In the genomic region with DNA sequence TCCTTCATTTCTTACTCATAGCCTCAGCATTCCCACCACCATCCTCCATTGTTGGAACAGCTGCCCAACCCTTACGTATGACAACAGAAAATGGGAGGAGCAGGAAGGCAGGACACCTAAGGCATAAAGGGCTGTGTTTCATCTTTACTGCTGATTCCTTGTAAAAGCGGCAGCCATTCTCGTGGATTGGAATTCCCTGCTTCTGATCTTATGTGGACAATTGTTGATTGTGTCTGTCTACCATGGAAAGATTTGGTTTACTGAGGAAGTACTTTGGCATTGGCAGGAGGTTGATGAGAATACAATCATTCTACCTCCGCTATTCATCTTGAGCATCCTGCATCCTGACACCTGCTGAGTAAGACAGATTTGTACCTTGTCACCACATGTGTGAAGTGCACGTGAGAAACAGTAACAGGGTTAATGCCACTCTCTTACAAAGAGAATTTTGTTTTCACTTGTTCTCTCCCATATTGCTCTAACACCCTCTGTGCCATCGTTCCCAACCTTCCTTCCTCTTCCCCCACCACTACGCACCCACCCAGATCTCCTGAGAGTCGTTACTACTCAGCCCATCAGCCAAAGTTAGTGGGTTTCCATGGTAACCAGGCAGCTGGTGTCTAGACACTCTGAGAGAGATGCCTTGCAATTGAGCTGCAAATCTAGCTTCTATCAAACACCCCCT, we compare ENCODE assay signal across 1 cellular context.
TF ChIP-seq lines count a peak whose summit lies in the region.

No MANE protein-coding gene starts in this region.

TF ChIP-seq in HCT116, 20 proteins besides CTCF, POLR2A, EP300 and RAD21:
- TF ChIP-seq SRF (IDR thresholded peaks at IDR 0.05; ENCODE audit: low read depth), result no peak
- no peak for TF ChIP-seq SIN3A (IDR thresholded peaks at IDR 0.05; ENCODE audit: low read depth)
- no peak for TF ChIP-seq YY1 (IDR thresholded peaks at IDR 0.05; ENCODE audit: extremely low read depth, insufficient replicate concordance, low read depth, low read length)
- TF ChIP-seq ELF1 (IDR thresholded peaks at IDR 0.05; ENCODE audit: borderline replicate concordance, low read depth), result no peak
- no peak for TF ChIP-seq JUND (IDR thresholded peaks at IDR 0.05)
- no peak for TF ChIP-seq FOSL1 (IDR thresholded peaks at IDR 0.05; ENCODE audit: low read depth)
- no peak for TF ChIP-seq POLR2AphosphoS5 (IDR thresholded peaks at IDR 0.05; ENCODE audit: low read depth, low read length)
- TF ChIP-seq CBX3 (IDR thresholded peaks at IDR 0.05; ENCODE audit: low read depth), result no peak
- TF ChIP-seq, protein P1, sequence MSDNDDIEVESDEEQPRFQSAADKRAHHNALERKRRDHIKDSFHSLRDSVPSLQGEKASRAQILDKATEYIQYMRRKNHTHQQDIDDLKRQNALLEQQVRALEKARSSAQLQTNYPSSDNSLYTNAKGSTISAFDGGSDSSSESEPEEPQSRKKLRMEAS (IDR thresholded peaks at IDR 0.05), result no peak
- no peak for TF ChIP-seq EGR1 (IDR thresholded peaks at IDR 0.05; ENCODE audit: low read depth)
- TF ChIP-seq, protein P2, sequence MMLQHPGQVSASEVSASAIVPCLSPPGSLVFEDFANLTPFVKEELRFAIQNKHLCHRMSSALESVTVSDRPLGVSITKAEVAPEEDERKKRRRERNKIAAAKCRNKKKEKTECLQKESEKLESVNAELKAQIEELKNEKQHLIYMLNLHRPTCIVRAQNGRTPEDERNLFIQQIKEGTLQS (IDR thresholded peaks at IDR 0.05), result no peak
- no peak for TF ChIP-seq ZNF274 (IDR thresholded peaks at IDR 0.05; ENCODE audit: low read depth, low read length)
